ENCODE assay signal across 15 cellular contexts in the genomic region with DNA sequence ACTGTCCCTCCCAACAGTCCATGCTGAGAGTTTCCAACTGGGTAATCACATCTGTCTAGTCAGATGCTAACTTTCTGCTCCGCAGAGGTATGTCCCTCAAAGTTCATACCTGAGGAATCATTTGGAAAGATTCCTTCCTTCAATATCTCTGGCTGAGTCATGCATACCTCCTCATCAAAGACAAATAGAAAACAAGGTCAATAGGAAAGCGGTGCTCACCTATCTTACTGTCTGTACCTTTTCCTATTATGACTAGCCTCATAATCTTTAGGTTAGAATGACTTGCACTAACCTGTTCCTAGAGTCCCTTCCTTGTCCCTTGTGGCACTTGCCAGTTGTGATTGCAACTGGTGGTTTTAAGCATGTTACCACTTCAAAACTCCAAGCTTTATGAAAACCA.
A peak's percentile ranks its signal among the peaks of the same experiment; 100 is the strongest.
DNase-seq lines count a peak whose midpoint lies in the region; ATAC-seq and TF ChIP-seq lines count a peak whose summit lies in the region.
"Had no signal": no experiment of that assay in that cellular context is flagged by ENCODE, and none has a peak within 500 bp of the region (broad histone marks: within the 10 kb centered on the region; RNA-seq: fewer than 3 reads in every experiment).

No MANE protein-coding gene starts in this region.

- ATAC-seq in GM18870 (IDR thresholded peaks at IDR 0.05; ENCODE audit: unreplicated experiment), result peak; percentile 32
- ATAC-seq in esophagus mucosa, result peak; percentile 86
- no peak for ATAC-seq in left colon
- ATAC-seq in GM18505 (IDR thresholded peaks at IDR 0.05; ENCODE audit: unreplicated experiment), result no peak
- no peak for ATAC-seq in HG03095 (IDR thresholded peaks at IDR 0.05; ENCODE audit: unreplicated experiment)
- ATAC-seq: gastroesophageal sphincter, right cardiac atrium had no signal

- TF ChIP-seq CTCF in Calu3 (IDR thresholded peaks at IDR 0.05; ENCODE audit: unreplicated experiment) (no peak), progenitor cell of endocrine pancreas (IDR thresholded peaks at IDR 0.05; ENCODE audit: unreplicated experiment) (no peak)

- intact Hi-C loops in Calu3 (cut with micrococcal nuclease; ENCODE audit: unreplicated experiment) (no loop called here), left colon (cut with DNase I, micrococcal nuclease) (no loop called here)

- H3K4me1 Mint-ChIP-seq in Calu3 (ENCODE audit: low read depth, unreplicated experiment) (peaks cover 50% of the 10 kb centered on the region), progenitor cell of endocrine pancreas (ENCODE audit: low read depth) (peaks cover 24% of the 10 kb centered on the region)
- H3K4me1 Mint-ChIP-seq: activated B cell treated with CpG ODN at 0.5 μM for 24 hours had no signal

- no peak overlapping the region for H3K4me3 Mint-ChIP-seq in Calu3 (ENCODE audit: low read depth, unreplicated experiment)
- no peak overlapping the region for H3K4me3 Mint-ChIP-seq in progenitor cell of endocrine pancreas (ENCODE audit: low read depth)
- H3K4me3 Mint-ChIP-seq: activated B cell treated with CpG ODN at 0.5 μM for 24 hours had no signal

- H3K27me3 Mint-ChIP-seq in Calu3 (ENCODE audit: unreplicated experiment) (no peaks in the 10 kb centered on the region), progenitor cell of endocrine pancreas (peaks cover 3% of the 10 kb centered on the region)
- H3K27me3 Mint-ChIP-seq: activated B cell treated with CpG ODN at 0.5 μM for 24 hours had no signal

- no peaks in the 10 kb centered on the region for H3K36me3 Mint-ChIP-seq in Calu3 (ENCODE audit: insufficient read depth, unreplicated experiment)
- H3K36me3 Mint-ChIP-seq in progenitor cell of endocrine pancreas (ENCODE audit: insufficient read depth), result no peaks in the 10 kb centered on the region

- no peaks in the 10 kb centered on the region for H3K9me3 Mint-ChIP-seq in Calu3 (ENCODE audit: low read depth, unreplicated experiment)
- no peaks in the 10 kb centered on the region for H3K9me3 Mint-ChIP-seq in progenitor cell of endocrine pancreas (ENCODE audit: low read depth)
- H3K9me3 Mint-ChIP-seq: activated B cell treated with CpG ODN at 0.5 μM for 24 hours had no signal

- no TSS peak for BruUV-seq in Calu3 (replicated peaks; lab: Mats Ljungman, UMichigan)

- DNase-seq in Calu3, result no peak
- DNase-seq in HPDE6-E6E7 (ENCODE audit: extremely low spot score), result peak; percentile 21
- DNase-seq in left colon, result no peak
- DNase-seq in progenitor cell of endocrine pancreas (ENCODE audit: low spot score, unreplicated experiment), result no peak
- DNase-seq: activated B cell treated with CpG ODN at 0.5 μM for 24 hours, colonic mucosa, COR-L47, NCI-H1694 treated with DMSO at 0.1 percent for 48 hours, right cardiac atrium, Right ventricle myocardium superior had no signal

- CTCF ChIA-PET in Calu3 (lab: Charles Lee), result no interaction called here

- H3K27ac Mint-ChIP-seq in Calu3 (ENCODE audit: unreplicated experiment) (peak overlapping the region; percentile 16), progenitor cell of endocrine pancreas (no peak overlapping the region)
- H3K27ac Mint-ChIP-seq: activated B cell treated with CpG ODN at 0.5 μM for 24 hours had no signal

- TF ChIP-seq POLR2A in GM18505 (IDR thresholded peaks at IDR 0.05; ENCODE audit: borderline replicate concordance, extremely low read depth, insufficient read depth, insufficient read length), result no peak

Comparison
In these comparisons a context has a peak if more than half of its experiments do, and no peak if none do; other contexts are left out.
1. ATAC-seq: peak in GM18870 (single experiment) and esophagus mucosa (single experiment); none in left colon (single experiment), GM18505 (single experiment) and HG03095 (single experiment).